Comparison of ENCODE assay signal across 8 cellular contexts in genomic region chr1:174005032-174005431, GRCh38. TPM values are rescaled to one million over a fixed set of nuclear protein-coding genes. Genes with fewer than 3 reads are reported as not detected.
A peak's percentile ranks its signal among the peaks of the same experiment; 100 is the strongest.
DNase-seq lines count a peak whose midpoint lies in the region; ATAC-seq lines count a peak whose summit lies in the region.

No MANE protein-coding gene starts in this region.

- H3K36me3 ChIP-seq in BLaER1 = peaks cover 28% of the 10 kb centered on the region

- ATAC-seq in GM19395 (IDR thresholded peaks at IDR 0.05; ENCODE audit: unreplicated experiment) = peak; percentile 98
- ATAC-seq in HG03342 (IDR thresholded peaks at IDR 0.05; ENCODE audit: unreplicated experiment) = peak; percentile 97
- ATAC-seq in activated T-helper 17 cell treated with anti-CD3 and anti-CD28 coated beads, Interleukin-2, amount 50 U/mL, for 72 hours (replicated peaks) = no peak

- H3K9me3 Mint-ChIP-seq in activated T-helper 17 cell treated with anti-CD3 and anti-CD28 coated beads, Interleukin-2, amount 50 U/mL, for 72 hours = no peaks in the 10 kb centered on the region

- H3K4me1 Mint-ChIP-seq in activated T-helper 17 cell treated with anti-CD3 and anti-CD28 coated beads, Interleukin-2, amount 50 U/mL, for 72 hours = peaks cover 40% of the 10 kb centered on the region

- H3K27me3 Mint-ChIP-seq in activated T-helper 17 cell treated with anti-CD3 and anti-CD28 coated beads, Interleukin-2, amount 50 U/mL, for 72 hours = no peaks in the 10 kb centered on the region

- H4K20me1 ChIP-seq in BLaER1 = peaks cover 100% of the 10 kb centered on the region

- H3K4me2 ChIP-seq in BLaER1 = peak overlapping the region; percentile 82

- no peak overlapping the region for H3K27ac Mint-ChIP-seq in activated T-helper 17 cell treated with anti-CD3 and anti-CD28 coated beads, Interleukin-2, amount 50 U/mL, for 72 hours

- peaks cover 27% of the 10 kb centered on the region for H3K36me3 Mint-ChIP-seq in activated T-helper 17 cell treated with anti-CD3 and anti-CD28 coated beads, Interleukin-2, amount 50 U/mL, for 72 hours (ENCODE audit: low read depth)

- H3K9ac ChIP-seq in BLaER1 = peak overlapping the region; percentile 47; the same call in 1 of the 2 replicates

- no peaks in the 10 kb centered on the region for H3K27me3 ChIP-seq in BLaER1

- H3K4me3 Mint-ChIP-seq in activated T-helper 17 cell treated with anti-CD3 and anti-CD28 coated beads, Interleukin-2, amount 50 U/mL, for 72 hours = no peak overlapping the region

- H3K4me3 ChIP-seq in BLaER1 = no peak overlapping the region

- H3K27ac ChIP-seq in BLaER1 = peak overlapping the region; percentile 68; the same call in 1 of the 2 replicates

- peaks cover 89% of the 10 kb centered on the region for H3K4me1 ChIP-seq in BLaER1

- H3K9me3 ChIP-seq in BLaER1 = peaks cover 4% of the 10 kb centered on the region

- DNase-seq in brain pericyte (ENCODE audit: low read depth, low spot score) (peak; percentile 26), SKM-1 (lab: John Stamatoyannopoulos, UW; ENCODE audit: unreplicated experiment) (no peak), cortex of kidney (lab: John Stamatoyannopoulos, UW) (no peak), NCI-H146 (lab: John Stamatoyannopoulos, UW) (no peak)

RNA-seq across cellular contexts. Expression of gene RC3H1, which starts 17.1 kb away (rescaled TPM):
- 10 to 100 TPM; 25.4 to 38.5 TPM for total RNA-seq in activated T-helper 17 cell treated with anti-CD3 and anti-CD28 coated beads, Interleukin-2, amount 50 U/mL, for 72 hours
